8 cellular contexts compared by ENCODE assay signal in genomic region chr2:231394201-231395141, GRCh38. TPM values are rescaled to one million over a fixed set of nuclear protein-coding genes. Genes with fewer than 3 reads are reported as not detected.
DNase-seq lines count a peak whose midpoint lies in the region; ATAC-seq and TF ChIP-seq lines count a peak whose summit lies in the region.

No MANE protein-coding gene starts in this region.

- H3K27ac Mint-ChIP-seq in activated naive CD8-positive, alpha-beta T cell treated with anti-CD3 and anti-CD28 coated beads, Interleukin-2, amount 10 ng/mL, durations not matched to agents 7 days and 5 days: peak overlapping the region; percentile 95
- H3K27ac Mint-ChIP-seq in natural killer cell treated with Interleukin-12 subunit alpha and Interleukin-12 subunit beta and Interleukin-15 and Interleukin-18, amount 100 ng/mL, for 72 hours: peak overlapping the region; percentile 100

- H3K27me3 ChIP-seq in BE2C: no peaks in the 10 kb centered on the region

- H3K27me3 Mint-ChIP-seq in activated naive CD8-positive, alpha-beta T cell treated with anti-CD3 and anti-CD28 coated beads, Interleukin-2, amount 10 ng/mL, durations not matched to agents 7 days and 5 days: peaks cover 19% of the 10 kb centered on the region
- H3K27me3 Mint-ChIP-seq in natural killer cell treated with Interleukin-12 subunit alpha and Interleukin-12 subunit beta and Interleukin-15 and Interleukin-18, amount 100 ng/mL, for 72 hours: no peaks in the 10 kb centered on the region

- ATAC-seq in HG03135 (IDR thresholded peaks at IDR 0.05; ENCODE audit: unreplicated experiment): peak; percentile 49
- no peak for ATAC-seq in activated naive CD8-positive, alpha-beta T cell treated with anti-CD3 and anti-CD28 coated beads, Interleukin-2, amount 10 ng/mL, durations not matched to agents 7 days and 5 days (ENCODE audit: low read depth)
- peak; percentile 71 to 79 for ATAC-seq in natural killer cell treated with Interleukin-12 subunit alpha and Interleukin-12 subunit beta and Interleukin-15 and Interleukin-18, amount 100 ng/mL, for 72 hours

- no peaks in the 10 kb centered on the region for H3K9me3 ChIP-seq in ES-I3 (ENCODE audit: control insufficient read depth, insufficient read depth, low read length)
- H3K9me3 ChIP-seq in BE2C: no peaks in the 10 kb centered on the region

- H3K4me3 ChIP-seq in foreskin fibroblast (ENCODE audit: low read depth in 1 of 2, low read length in 2 of 2) (no peak overlapping the region), BE2C (ENCODE audit: low read depth, low read length) (no peak overlapping the region)

- POLR2A ChIA-PET in activated naive CD8-positive, alpha-beta T cell treated with anti-CD3 and anti-CD28 coated beads, Interleukin-2, amount 10 ng/mL, durations not matched to agents 7 days and 5 days (lab: Charles Lee): interaction anchor here (0.6 to 1.7 kb wide), 5 partner anchors 9 to 196 kb away, joined by 3 to 5 read pairs (median 4); partner anchors contain the start of gene ARMC9

- H3K9me3 Mint-ChIP-seq in activated naive CD8-positive, alpha-beta T cell treated with anti-CD3 and anti-CD28 coated beads, Interleukin-2, amount 10 ng/mL, durations not matched to agents 7 days and 5 days: no peaks in the 10 kb centered on the region
- H3K9me3 Mint-ChIP-seq in natural killer cell treated with Interleukin-12 subunit alpha and Interleukin-12 subunit beta and Interleukin-15 and Interleukin-18, amount 100 ng/mL, for 72 hours: no peaks in the 10 kb centered on the region

- DNase-seq in activated naive CD8-positive, alpha-beta T cell treated with anti-CD3 and anti-CD28 coated beads, Interleukin-2, amount 10 ng/mL, durations not matched to agents 7 days and 5 days: no peak
- DNase-seq in natural killer cell treated with Interleukin-12 subunit alpha and Interleukin-12 subunit beta and Interleukin-15 and Interleukin-18, amount 100 ng/mL, for 72 hours (ENCODE audit: low spot score): peak; percentile 88
- no peak for DNase-seq in Ammon's horn (ENCODE audit: low spot score)
- no peak for DNase-seq in foreskin fibroblast
- no peak for DNase-seq in BE2C

- H3K4me3 Mint-ChIP-seq in activated naive CD8-positive, alpha-beta T cell treated with anti-CD3 and anti-CD28 coated beads, Interleukin-2, amount 10 ng/mL, durations not matched to agents 7 days and 5 days: peak overlapping the region; percentile 75
- peak overlapping the region; percentile 99 for H3K4me3 Mint-ChIP-seq in natural killer cell treated with Interleukin-12 subunit alpha and Interleukin-12 subunit beta and Interleukin-15 and Interleukin-18, amount 100 ng/mL, for 72 hours

- peak; percentile 80 for TF ChIP-seq POLR2A in GM19193 (IDR thresholded peaks at IDR 0.05; ENCODE audit: extremely low read depth, insufficient read depth, insufficient read length)

- H3K36me3 ChIP-seq in ES-I3 (ENCODE audit: insufficient read depth, low read length): peaks cover 7% of the 10 kb centered on the region; the same call in 1 of the 2 replicates
- no peaks in the 10 kb centered on the region for H3K36me3 ChIP-seq in BE2C

- H3K9ac ChIP-seq in ES-I3 (ENCODE audit: low read depth, low read length): peak overlapping the region; percentile 56; the same call in 1 of the 2 replicates

- H3K4me1 ChIP-seq in ES-I3 (ENCODE audit: insufficient read depth, low read length) (peaks cover 16% of the 10 kb centered on the region), BE2C (peaks cover 26% of the 10 kb centered on the region)

- TF ChIP-seq CTCF in foreskin fibroblast (IDR thresholded peaks at IDR 0.05; ENCODE audit: low read depth, low read length) (no peak), BE2C (IDR thresholded peaks at IDR 0.05; ENCODE audit: low read depth, low read length) (no peak)

- H3K4me1 Mint-ChIP-seq in activated naive CD8-positive, alpha-beta T cell treated with anti-CD3 and anti-CD28 coated beads, Interleukin-2, amount 10 ng/mL, durations not matched to agents 7 days and 5 days: peaks cover 20% of the 10 kb centered on the region
- peaks cover 53 to 54% of the 10 kb centered on the region in 2 donors for H3K4me1 Mint-ChIP-seq in natural killer cell treated with Interleukin-12 subunit alpha and Interleukin-12 subunit beta and Interleukin-15 and Interleukin-18, amount 100 ng/mL, for 72 hours (ENCODE audit: low read depth in 2 of 2)

- no peaks in the 10 kb centered on the region for H3K36me3 Mint-ChIP-seq in activated naive CD8-positive, alpha-beta T cell treated with anti-CD3 and anti-CD28 coated beads, Interleukin-2, amount 10 ng/mL, durations not matched to agents 7 days and 5 days
- H3K36me3 Mint-ChIP-seq in natural killer cell treated with Interleukin-12 subunit alpha and Interleukin-12 subunit beta and Interleukin-15 and Interleukin-18, amount 100 ng/mL, for 72 hours: no peaks in the 10 kb centered on the region

RNA-seq across cellular contexts. Expression of gene B3GNT7, which starts 1.0 kb away (rescaled TPM):
- total RNA-seq in activated naive CD8-positive, alpha-beta T cell treated with anti-CD3 and anti-CD28 coated beads, Interleukin-2, amount 10 ng/mL, durations not matched to agents 7 days and 5 days: under 1 TPM; 0.37 to 0.42 TPM
- total RNA-seq in natural killer cell treated with Interleukin-12 subunit alpha and Interleukin-12 subunit beta and Interleukin-15 and Interleukin-18, amount 100 ng/mL, for 72 hours: 10 to 100 TPM; 12.6 to 20.1 TPM
- polyA plus RNA-seq in BE2C (2012; ENCODE audit: insufficient read depth, insufficient read length, low read depth): not detected

Comparison
In these comparisons a context has a peak if more than half of its experiments do, and no peak if none do; other contexts are left out.
1. RNA of gene B3GNT7, which starts 1.0 kb away (total RNA-seq): 12.6 to 20.1 TPM in natural killer cell treated with Interleukin-12 subunit alpha and Interleukin-12 subunit beta and Interleukin-15 and Interleukin-18, amount 100 ng/mL, for 72 hours; 0.37 to 0.42 TPM in activated naive CD8-positive, alpha-beta T cell treated with anti-CD3 and anti-CD28 coated beads, Interleukin-2, amount 10 ng/mL, durations not matched to agents 7 days and 5 days; every median in the first group is over 4 times any median in the second.